8 cellular contexts compared by ENCODE assay signal in the genomic region with DNA sequence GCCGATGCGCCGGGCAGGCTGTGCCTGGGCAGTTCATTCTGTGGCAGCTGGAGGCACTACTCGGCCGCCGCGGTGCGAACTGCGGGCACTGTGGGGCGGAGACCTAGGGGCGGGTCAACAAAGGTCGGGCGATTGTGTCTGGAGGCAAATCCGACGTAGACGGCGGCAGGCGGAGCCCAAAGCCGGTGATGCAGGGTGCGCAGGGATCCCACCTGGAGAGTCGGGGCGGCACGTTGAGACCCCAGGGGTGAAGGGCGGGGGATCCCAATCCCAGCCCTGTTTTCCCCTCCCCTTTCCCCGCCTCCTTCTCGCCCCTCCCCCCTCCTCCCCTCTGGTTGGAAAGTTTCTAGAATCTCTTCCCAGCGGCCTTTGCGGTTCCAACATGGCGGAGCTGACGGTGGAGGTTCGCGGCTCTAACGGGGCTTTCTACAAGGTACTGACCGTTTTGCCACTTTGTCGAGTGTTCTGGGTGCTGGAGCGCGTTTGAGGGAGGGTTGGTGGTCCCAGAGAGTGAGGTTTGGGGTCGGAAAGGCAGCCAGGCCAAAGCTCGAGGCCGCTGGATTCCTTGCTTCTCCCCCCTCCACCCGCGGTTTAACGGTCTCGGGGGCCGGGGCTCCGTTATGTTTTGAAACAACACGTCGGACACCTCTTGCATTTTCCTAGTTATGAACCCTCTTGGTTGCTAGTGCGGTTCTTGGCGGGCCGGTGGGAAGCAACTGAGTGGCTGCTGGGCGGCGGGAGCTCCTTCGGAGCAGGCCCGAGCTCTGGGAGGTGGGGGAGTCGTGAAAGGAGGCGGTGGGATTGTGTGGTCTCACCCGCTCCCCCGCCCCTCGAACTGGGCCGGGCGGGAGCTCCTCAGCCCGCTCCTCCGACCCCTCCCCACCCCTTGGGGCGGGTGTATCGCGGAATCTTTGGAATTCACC. TPM values are rescaled to one million over a fixed set of nuclear protein-coding genes. Genes with fewer than 3 reads are reported as not detected.
DNase-seq lines count a peak whose midpoint lies in the region; ATAC-seq, FAIRE-seq and TF ChIP-seq lines count a peak whose summit lies in the region.

A gene (plus strand): TSS at position 367 of the 923 bp plus-strand sequence. CDS start 16 bp downstream, at position 383.

- H3K27me3 ChIP-seq in left ventricle myocardium inferior (ENCODE audit: low read depth) (no peaks in the 10 kb centered on the region), psoas muscle (ENCODE audit: insufficient read depth in 3 of 3, low read length in 2 of 3) (no peaks in the 10 kb centered on the region)

- FAIRE-seq in urothelium cell line (lab: Jason Lieb, UNC), result peak; percentile 83

- H3K9me3 ChIP-seq in left ventricle myocardium inferior (replicated peaks) (no peaks in the 10 kb centered on the region), psoas muscle (no peaks in the 10 kb centered on the region)

- peaks cover 47% of the 10 kb centered on the region for H3K4me1 ChIP-seq in left ventricle myocardium inferior
- H3K4me1 ChIP-seq in psoas muscle, result peaks cover 37% of the 10 kb centered on the region

- peak; percentile 97 for ATAC-seq in HG02870 (IDR thresholded peaks at IDR 0.05; ENCODE audit: unreplicated experiment)
- peak; percentile 93 to 97 (median 94) for ATAC-seq in psoas muscle

- H3K36me3 ChIP-seq in left ventricle myocardium inferior, result peaks cover 11% of the 10 kb centered on the region
- peaks cover 0 to 7% of the 10 kb centered on the region in 2 donors for H3K36me3 ChIP-seq in psoas muscle (ENCODE audit: insufficient read depth in 1 of 2, low read depth in 1 of 2)

- WGBS in psoas muscle, 3 donors, result 0 to 1% (median 0%) methylated on average over 62 to 67 of the region's 67 CpGs

- TF ChIP-seq CTCF in GM13976 (IDR thresholded peaks at IDR 0.05; ENCODE audit: borderline replicate concordance, control extremely low read depth, extremely low read depth, insufficient read depth, missing control alignments) (peak; percentile 65), left ventricle myocardium inferior (IDR thresholded peaks at IDR 0.05; ENCODE audit: borderline replicate concordance) (peak; percentile 94), psoas muscle (IDR thresholded peaks at IDR 0.05) (peak; percentile 83)

- H3K4me3 ChIP-seq in left ventricle myocardium inferior (peak within 1 kb of the TSS; percentile 82), psoas muscle (peak within 1 kb of the TSS; percentile 80)

- intact Hi-C loops in left ventricle myocardium inferior (cut with micrococcal nuclease) (no loop called here), psoas muscle (cut with DNase I) (loop anchor here (2.0 to 5.0 kb wide), 5 partner anchors 38 to 105 kb away; a partner anchor contains a TSS)

- DNase-seq in GM13976 (ENCODE audit: low spot score) (peak; percentile 90), NCI-H146 (lab: John Stamatoyannopoulos, UW) (peak; percentile 99), T-helper 1 cell (peak; percentile 77 to 91 (median 84)), amniotic epithelial cell (ENCODE audit: low read depth) (peak; percentile 72), left ventricle myocardium inferior (peak; percentile 88), psoas muscle (peak; percentile 89 to 94), urothelium cell line (ENCODE audit: low spot score) (peak; percentile 93)

- in situ Hi-C loops in GM13976 (cut with MboI; ENCODE audit: low sequenced_read_pairs, unreplicated experiment), result no loop called here

- H3K27ac ChIP-seq in left ventricle myocardium inferior (replicated peaks), result peak within 1 kb of the TSS; percentile 94
- H3K27ac ChIP-seq in psoas muscle, result peak within 1 kb of the TSS; percentile 96

RNA-seq across cellular contexts. Expression of the gene that starts here (rescaled TPM):
- 276 TPM for total RNA-seq in left ventricle myocardium inferior
- 100 to 1,000 TPM; 636 to 779 (median 715) TPM for total RNA-seq in psoas muscle
- polyA plus RNA-seq in psoas muscle, result 100 to 1,000 TPM; 199 to 777 (median 479) TPM

Comparison
In these comparisons a context has a peak if more than half of its experiments do, and no peak if none do; other contexts are left out.
1. Peak in every context shown above with its lines: DNase-seq, ATAC-seq, H3K4me3 ChIP-seq and H3K27ac ChIP-seq.